Comparison of ENCODE assay signal across 26 cellular contexts in the genomic region with DNA sequence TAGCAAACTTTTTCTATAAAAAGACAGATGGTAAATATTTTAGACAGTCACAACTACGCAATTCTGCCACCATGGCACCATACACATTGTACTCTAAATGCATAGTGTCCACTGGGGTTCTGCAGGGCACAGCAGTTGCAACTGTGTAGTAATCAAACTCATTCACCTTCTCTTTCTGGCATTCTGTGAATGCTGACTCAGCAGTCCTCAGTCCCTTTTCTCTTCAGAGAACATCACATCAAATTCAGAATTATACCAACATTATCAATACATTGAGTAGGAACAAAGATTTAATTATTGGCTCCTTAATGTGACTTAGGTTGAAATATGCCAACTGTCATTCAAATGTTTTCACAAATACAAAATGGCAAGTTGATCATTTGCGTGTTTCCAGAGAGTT.
"Had no signal": no experiment of that assay in that cellular context is flagged by ENCODE, and none has a peak within 500 bp of the region (broad histone marks: within the 10 kb centered on the region; RNA-seq: fewer than 3 reads in every experiment).

No MANE protein-coding gene starts in this region.

- FAIRE-seq: colon, endothelial cell of umbilical vein, kidney had no signal

- H3K4me1 ChIP-seq: esophagus squamous epithelium, gastrocnemius medialis, left lung had no signal

- H3K27me3 ChIP-seq: gastrocnemius medialis, left lung had no signal

- DNase-seq: dermis blood vessel endothelial cell; dorsolateral prefrontal cortex; effector CD4-positive, alpha-beta T cell; effector memory CD4-positive, alpha-beta T cell; esophagus squamous epithelium; foreskin fibroblast; foreskin melanocyte; gastrocnemius medialis; glutamatergic neuron; head of caudate nucleus; heart right ventricle; hippocampal formation; immature natural killer cell; islet precursor cell; kidney; kidney glomerular epithelial cell; left colon; left lung; left ventricle myocardium superior; lower lobe of right lung; mesenchymal stem cell; mucosa of descending colon; naive B cell had no signal

- H3K4me3 ChIP-seq: coronary artery, dorsolateral prefrontal cortex, esophagus squamous epithelium, gastrocnemius medialis, heart right ventricle, left lung, lower lobe of right lung, mucosa of descending colon had no signal

- ATAC-seq: gastrocnemius medialis, heart right ventricle, left colon, left lung, left ventricle myocardium superior, lower lobe of right lung, mucosa of descending colon had no signal

- H3K9me3 ChIP-seq: esophagus squamous epithelium, gastrocnemius medialis, heart right ventricle, left lung, lower lobe of right lung, mucosa of descending colon had no signal

- H3K27ac ChIP-seq: coronary artery, dorsolateral prefrontal cortex, esophagus squamous epithelium, gastrocnemius medialis, heart right ventricle, left lung, lower lobe of right lung had no signal

- H3K36me3 ChIP-seq: esophagus squamous epithelium, gastrocnemius medialis, heart right ventricle, left lung, lower lobe of right lung had no signal
